Comparison of ENCODE assay signal across 1 cellular context in the genomic region with DNA sequence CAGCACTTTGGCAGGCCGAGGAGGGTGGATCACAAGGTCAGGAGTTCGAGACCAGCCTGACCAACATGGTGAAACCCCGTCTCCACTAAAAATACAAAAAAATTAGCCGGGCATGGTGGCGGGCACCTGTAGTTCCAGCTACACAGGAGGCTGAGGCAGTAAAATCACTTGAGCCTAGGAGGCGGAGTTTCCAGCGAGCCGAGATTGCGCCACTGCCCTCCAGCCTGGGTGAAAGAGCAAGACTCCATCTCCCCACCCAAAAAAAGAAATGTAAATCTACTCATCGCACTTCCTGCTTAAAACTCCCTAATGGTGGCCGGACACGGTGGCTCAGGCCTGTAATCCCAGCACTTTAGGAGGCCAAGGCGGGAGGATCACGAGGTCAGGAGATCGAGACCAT. TPM values are rescaled to one million over a fixed set of nuclear protein-coding genes. Genes with fewer than 3 reads are reported as not detected.
"Had no signal": no experiment of that assay in that cellular context is flagged by ENCODE, and none has a peak within 500 bp of the region (broad histone marks: within the 10 kb centered on the region; RNA-seq: fewer than 3 reads in every experiment).

No MANE protein-coding gene starts in this region.

RNA-seq across cellular contexts. Expression of a gene that starts 22.2 kb away (rescaled TPM):
- total RNA-seq: activated CD8-positive, alpha-beta T cell treated with anti-CD3 and anti-CD28 coated beads, Interleukin-2, amount 10 ng/mL, durations not matched to agents 7 days and 5 days had no signal
